ENCODE assay signal across 27 cellular contexts in the genomic region with DNA sequence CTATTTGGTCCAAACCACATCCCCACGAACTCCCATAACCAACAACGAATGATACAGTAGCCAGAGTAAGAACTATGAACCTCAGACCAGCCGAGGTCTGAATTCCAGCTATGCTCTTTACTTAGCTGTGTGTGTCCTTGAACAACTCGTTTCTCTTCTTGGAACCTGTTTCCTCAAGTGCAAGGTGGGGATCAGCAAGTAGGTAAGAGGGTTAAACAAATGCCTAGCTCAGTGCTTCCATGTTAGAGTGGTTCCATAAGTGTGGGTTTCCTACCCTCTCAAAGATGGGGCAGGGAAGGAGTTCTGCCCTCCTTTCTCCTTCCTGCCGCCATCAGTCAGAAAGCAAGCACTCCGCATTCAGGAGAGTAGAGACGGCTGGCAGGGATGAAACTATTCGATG.
"Had no signal": no experiment of that assay in that cellular context is flagged by ENCODE, and none has a peak within 500 bp of the region (broad histone marks: within the 10 kb centered on the region; RNA-seq: fewer than 3 reads in every experiment).

No MANE protein-coding gene starts in this region.

- H3K9me3 ChIP-seq: heart right ventricle, pancreas, prostate gland, stomach, testis, thyroid gland, transverse colon, uterus had no signal

- ATAC-seq: heart right ventricle; left lobe of liver; natural killer cell treated with Interleukin-12 subunit alpha and Interleukin-12 subunit beta and Interleukin-15 and Interleukin-18, amount 100 ng/mL, for 72 hours; pancreas; right cardiac atrium; sciatic nerve; stimulated activated naive B cell treated with anti-CD40 and anti-IgM and Interleukin-4, amounts not matched to agents 10 μg/mL and 1 μg/mL and 100 μg/mL, for 72 hours; stimulated activated naive CD8-positive, alpha-beta T cell treated with anti-CD3 and anti-CD28 coated beads, Interleukin-15, Interleukin-2, amounts not matched to agents 100 U/mL and 50 U/mL, for 24 hours had no signal

- H3K4me3 Mint-ChIP-seq: mesothelial cell of epicardium; natural killer cell treated with Interleukin-12 subunit alpha and Interleukin-12 subunit beta and Interleukin-15 and Interleukin-18, amount 100 ng/mL, for 72 hours; stimulated activated naive B cell treated with anti-CD40 and anti-IgM and Interleukin-4, amounts not matched to agents 10 μg/mL and 1 μg/mL and 100 μg/mL, for 72 hours had no signal

- H3K9me3 Mint-ChIP-seq: mesothelial cell of epicardium; naive B cell; natural killer cell treated with Interleukin-12 subunit alpha and Interleukin-12 subunit beta and Interleukin-15 and Interleukin-18, amount 100 ng/mL, for 72 hours; stimulated activated naive B cell treated with anti-CD40 and anti-IgM and Interleukin-4, amounts not matched to agents 10 μg/mL and 1 μg/mL and 100 μg/mL, for 72 hours had no signal

- H3K36me3 Mint-ChIP-seq: natural killer cell treated with Interleukin-12 subunit alpha and Interleukin-12 subunit beta and Interleukin-15 and Interleukin-18, amount 100 ng/mL, for 72 hours had no signal

- H3K27me3 ChIP-seq: heart right ventricle, hepatocyte, pancreas, stomach, testis, thyroid gland, transverse colon, uterus had no signal

- H3K79me2 ChIP-seq: hepatocyte had no signal

- H3K4me1 Mint-ChIP-seq: mesothelial cell of epicardium had no signal

- H2AFZ ChIP-seq: hepatocyte had no signal

- H3K27ac Mint-ChIP-seq: mesothelial cell of epicardium; natural killer cell treated with Interleukin-12 subunit alpha and Interleukin-12 subunit beta and Interleukin-15 and Interleukin-18, amount 100 ng/mL, for 72 hours; stimulated activated naive B cell treated with anti-CD40 and anti-IgM and Interleukin-4, amounts not matched to agents 10 μg/mL and 1 μg/mL and 100 μg/mL, for 72 hours had no signal

- H3K4me1 ChIP-seq: heart right ventricle, pancreas, prostate gland, testis, thyroid gland, uterus had no signal

- H3K27ac ChIP-seq: heart right ventricle, hepatocyte, pancreas, prostate gland, skin epidermis, stomach, testis, thyroid gland, transverse colon, uterus had no signal

- H3K4me3 ChIP-seq: heart right ventricle, hepatocyte, lung, pancreas, prostate gland, skin epidermis, stomach, testis, thyroid gland, transverse colon, uterus had no signal

- H3K27me3 Mint-ChIP-seq: naive B cell; stimulated activated naive B cell treated with anti-CD40 and anti-IgM and Interleukin-4, amounts not matched to agents 10 μg/mL and 1 μg/mL and 100 μg/mL, for 72 hours had no signal

- H3K4me2 ChIP-seq: hepatocyte had no signal

- H3K36me3 ChIP-seq: pancreas, prostate gland, thyroid gland, transverse colon, uterus had no signal

- DNase-seq: heart right ventricle; islet precursor cell; mesendoderm; naive B cell; pancreas; posterior cingulate gyrus; retina; right cardiac atrium; stimulated activated CD4-positive, alpha-beta T cell treated with anti-CD3 and anti-CD28 coated beads, Interleukin-12 subunit alpha, Interleukin-12 subunit beta, amount 100 ng/mL, for 4 hours; stimulated activated CD4-positive, alpha-beta T cell treated with anti-CD3 and anti-CD28 coated beads, Interleukin-15, amount 100 ng/mL, for 24 hours; stimulated activated CD4-positive, alpha-beta T cell treated with anti-CD3 and anti-CD28 coated beads, Interleukin-2, amount 100 ng/mL, for 24 hours; stimulated activated CD4-positive, alpha-beta T cell treated with anti-CD3 and anti-CD28 coated beads, Interleukin-4, amount 100 ng/mL, for 1 hour; stimulated activated naive B cell treated with anti-CD40 and anti-IgM and Interleukin-4, amounts not matched to agents 10 μg/mL and 1 μg/mL and 100 μg/mL, for 72 hours; stimulated activated naive CD8-positive, alpha-beta T cell treated with anti-CD3 and anti-CD28 coated beads, Interleukin-15, Interleukin-2, amounts not matched to agents 100 U/mL and 50 U/mL, for 24 hours; stomach; testis; thyroid gland; transverse colon; uterus had no signal
